19 cellular contexts compared by ENCODE assay signal in genomic region chr2:156003780-156004179, GRCh38.
"Had no signal": no experiment of that assay in that cellular context is flagged by ENCODE, and none has a peak within 500 bp of the region (broad histone marks: within the 10 kb centered on the region; RNA-seq: fewer than 3 reads in every experiment).

No MANE protein-coding gene starts in this region.

- H2AFZ ChIP-seq: parathyroid adenoma had no signal

- H3K27ac ChIP-seq: heart right ventricle, parathyroid adenoma, prostate gland, right lobe of liver, suprapubic skin, thyroid gland had no signal

- FAIRE-seq: endothelial cell of umbilical vein, frontal cortex, islet of Langerhans, urothelium cell line had no signal

- DNase-seq: dermis blood vessel endothelial cell; heart right ventricle; hypothalamus; kidney glomerular epithelial cell; naive thymus-derived CD4-positive, alpha-beta T cell; nephron progenitor cell; right lobe of liver; stimulated activated CD4-positive, alpha-beta T cell treated with anti-CD3 and anti-CD28 coated beads, Interleukin-4, amount 100 ng/mL, for 1 hour; stimulated activated CD8-positive, alpha-beta memory T cell treated with anti-CD3 and anti-CD28 coated beads, Interleukin-4, amount 100 ng/mL, for 48 hours; stimulated activated naive CD8-positive, alpha-beta T cell treated with anti-CD3 and anti-CD28 coated beads, Interleukin-15, Interleukin-2, amounts not matched to agents 100 U/mL and 50 U/mL, for 24 hours; thyroid gland had no signal

- H3K4me1 ChIP-seq: heart right ventricle, parathyroid adenoma, prostate gland, right lobe of liver, suprapubic skin, thyroid gland had no signal

- H3K27me3 ChIP-seq: heart right ventricle, right lobe of liver, suprapubic skin, thyroid gland had no signal

- H3K9me3 ChIP-seq: heart right ventricle, prostate gland, right lobe of liver, suprapubic skin, thyroid gland had no signal

- H3K4me3 ChIP-seq: heart right ventricle, prostate gland, right lobe of liver, suprapubic skin, thyroid gland had no signal

- H3K9ac ChIP-seq: parathyroid adenoma had no signal

- H3K79me2 ChIP-seq: parathyroid adenoma had no signal

- H3K36me3 ChIP-seq: heart right ventricle, prostate gland, right lobe of liver, suprapubic skin, thyroid gland had no signal

- ATAC-seq: heart right ventricle; naive thymus-derived CD4-positive, alpha-beta T cell; right lobe of liver; stimulated activated effector memory CD8-positive, alpha-beta T cell treated with anti-CD3 and anti-CD28 coated beads, Interleukin-12 subunit alpha, Interleukin-12 subunit beta, amount 100 ng/mL, for 72 hours; stimulated activated naive CD8-positive, alpha-beta T cell treated with anti-CD3 and anti-CD28 coated beads, Interleukin-15, Interleukin-2, amounts not matched to agents 100 U/mL and 50 U/mL, for 24 hours had no signal
